20 cellular contexts compared by ENCODE assay signal in genomic region chr17:32803544-32803943, GRCh38.
DNase-seq lines count a peak whose midpoint lies in the region; ATAC-seq, FAIRE-seq and TF ChIP-seq lines count a peak whose summit lies in the region.
"Had no signal": no experiment of that assay in that cellular context is flagged by ENCODE, and none has a peak within 500 bp of the region (broad histone marks: within the 10 kb centered on the region; RNA-seq: fewer than 3 reads in every experiment).

No MANE protein-coding gene starts in this region.

- peak overlapping the region; percentile 44 for H3K27ac ChIP-seq in RWPE2 (ENCODE audit: poor library complexity, severe bottlenecking)
- H3K27ac ChIP-seq in endothelial cell of umbilical vein (ENCODE audit: insufficient read depth, low read depth, low read length) = peak overlapping the region; percentile 63
- no peak overlapping the region for H3K27ac ChIP-seq in heart left ventricle
- H3K27ac ChIP-seq: HL-60, SJCRH30 had no signal

- H3K9me3 ChIP-seq in RWPE2 (ENCODE audit: severe bottlenecking) (no peaks in the 10 kb centered on the region), endothelial cell of umbilical vein (replicated peaks; ENCODE audit: control insufficient read depth, insufficient read depth, low read length) (no peaks in the 10 kb centered on the region), heart left ventricle (no peaks in the 10 kb centered on the region)
- H3K9me3 ChIP-seq: BE2C, SJCRH30 had no signal

- H3K79me2 ChIP-seq in endothelial cell of umbilical vein (ENCODE audit: control insufficient read depth, insufficient read depth, low read length) = peaks cover 9% of the 10 kb centered on the region

- 0 out of 2 replicates have a peak, but pooled peaks cover 5% of the 10 kb centered on the region for H3K36me3 ChIP-seq in RWPE2 (ENCODE audit: low read depth)
- H3K36me3 ChIP-seq in endothelial cell of umbilical vein (ENCODE audit: control insufficient read depth in 2 of 2, extremely low read depth in 1 of 2, insufficient read depth in 2 of 2, low read length in 2 of 2) = no peaks in the 10 kb centered on the region
- H3K36me3 ChIP-seq in heart left ventricle = no peaks in the 10 kb centered on the region
- H3K36me3 ChIP-seq: BE2C, SJCRH30 had no signal

- POLR2A ChIA-PET in endothelial cell of umbilical vein (lab: Charles Lee) = no interaction called here

- H3K27me3 ChIP-seq in RWPE2 (ENCODE audit: insufficient read depth, poor library complexity, severe bottlenecking) (no peaks in the 10 kb centered on the region), endothelial cell of umbilical vein (ENCODE audit: control insufficient read depth in 2 of 2, insufficient read depth in 2 of 2, low read length in 2 of 2) (no peaks in the 10 kb centered on the region), heart left ventricle (no peaks in the 10 kb centered on the region)
- H3K27me3 ChIP-seq: BE2C had no signal

- peak overlapping the region; percentile 8 for H3K9ac ChIP-seq in endothelial cell of umbilical vein (replicated peaks; ENCODE audit: extremely low read depth, insufficient read depth, low read length)

- CTCF ChIA-PET in endothelial cell of umbilical vein (lab: Charles Lee) = interaction anchor here (0.5 to 1.9 kb wide), 11 partner anchors 9 to 194 kb away, joined by 3 to 25 read pairs (median 4); partner anchors contain the start of gene MYO1D

- FAIRE-seq in endothelial cell of umbilical vein (lab: Jason Lieb, UNC) = peak; percentile 72
- FAIRE-seq: HTR-8/SVneo had no signal

- H3K4me3 ChIP-seq in RWPE2 (ENCODE audit: severe bottlenecking) = no peak overlapping the region
- no peak overlapping the region for H3K4me3 ChIP-seq in endothelial cell of umbilical vein (replicated peaks in 1 of 3; ENCODE audit: insufficient read depth in 1 of 3, low read depth in 1 of 3, low read length in 3 of 3)
- no peak overlapping the region for H3K4me3 ChIP-seq in foreskin fibroblast (ENCODE audit: low read depth in 1 of 2, low read length in 2 of 2)
- no peak overlapping the region for H3K4me3 ChIP-seq in heart left ventricle
- H3K4me3 ChIP-seq: SJCRH30 had no signal

- H3K9me1 ChIP-seq in endothelial cell of umbilical vein (replicated peaks; ENCODE audit: control insufficient read depth, extremely low read depth, insufficient read depth, low read length) = no peaks in the 10 kb centered on the region

- TF ChIP-seq POLR2A in endothelial cell of umbilical vein (IDR thresholded peaks at IDR 0.05; ENCODE audit: low read depth, low read length) = no peak
- TF ChIP-seq POLR2A in heart left ventricle (IDR thresholded peaks at IDR 0.05) = no peak

- dilution Hi-C loops in endothelial cell of umbilical vein (cut with MboI; ENCODE audit: extremely low pct_ligation_motif_present, low sequenced_read_pairs) = no loop called here

- no TSS peak for BruUV-seq in endothelial cell of umbilical vein (replicated peaks; lab: Mats Ljungman, UMichigan)

- TF ChIP-seq CTCF in RWPE2 (IDR thresholded peaks at IDR 0.05; ENCODE audit: poor library complexity, severe bottlenecking) = no peak
- TF ChIP-seq CTCF in endothelial cell of umbilical vein (IDR thresholded peaks at IDR 0.05; ENCODE audit: extremely low read depth in 1 of 2, insufficient read depth in 1 of 2, low read depth in 1 of 2, low read length in 2 of 2) = no peak
- no peak for TF ChIP-seq CTCF in foreskin fibroblast (IDR thresholded peaks at IDR 0.05; ENCODE audit: low read depth, low read length)
- no peak for TF ChIP-seq CTCF in heart left ventricle (IDR thresholded peaks at IDR 0.05)

- 65 to 83% (median 75%) methylated on average over 2 of the region's 2 CpGs for WGBS in heart left ventricle, 4 donors

- H3K4me2 ChIP-seq in endothelial cell of umbilical vein (ENCODE audit: insufficient read depth, low read length) = peak overlapping the region; percentile 4

- H3K4me1 ChIP-seq in RWPE2 (ENCODE audit: insufficient read depth, poor library complexity, severe bottlenecking) = peaks cover 48% of the 10 kb centered on the region
- H3K4me1 ChIP-seq in endothelial cell of umbilical vein (ENCODE audit: control insufficient read depth, extremely low read depth, insufficient read depth, low read length) = peaks cover 84% of the 10 kb centered on the region
- H3K4me1 ChIP-seq in heart left ventricle = peaks cover 0 to 31% (median 0%) of the 10 kb centered on the region in 12 donors
- H3K4me1 ChIP-seq: BE2C, SJCRH30 had no signal

- ATAC-seq in RWPE2 (ENCODE audit: low read depth) (no peak), heart left ventricle (no peak), GM18858 (IDR thresholded peaks at IDR 0.05; ENCODE audit: unreplicated experiment) (no peak)

- intact Hi-C loops in endothelial cell of umbilical vein (cut with micrococcal nuclease) (loop anchor here (1.0 kb wide), 2 partner anchors 8 to 74 kb away; partner anchors contain the start of gene MYO1D), heart left ventricle (cut with DNase I) (no loop called here)

- H2AFZ ChIP-seq in endothelial cell of umbilical vein (ENCODE audit: low read depth, low read length) = no peak overlapping the region

- no peaks in the 10 kb centered on the region for H4K20me1 ChIP-seq in endothelial cell of umbilical vein (replicated peaks; ENCODE audit: control insufficient read depth, extremely low read depth, insufficient read depth, low read length)

- DNase-seq in AML-193 (lab: John Stamatoyannopoulos, UW) (peak; percentile 22 to 25), RWPE2 (ENCODE audit: low spot score) (no peak), endothelial cell of umbilical vein (ENCODE audit: low read depth, low spot score) (peak; percentile 89), foreskin fibroblast (peak; percentile 19 to 64), heart left ventricle (no peak), NCI-H1417 treated with DMSO at 0.1 percent for 48 hours (lab: John Stamatoyannopoulos, UW) (no peak)
- DNase-seq: ACHN; BE2C; Calu3; CD4-positive, alpha-beta T cell; KBM-7; NCI-H1436; NCI-H2029; NCI-H2171; NCI-H748 treated with DMSO at 0.1 percent for 48 hours; RPMI8226; SJCRH30 had no signal

TF ChIP-seq in endothelial cell of umbilical vein, 7 proteins besides CTCF, POLR2A, EP300 and RAD21:
- TF ChIP-seq FOS (IDR thresholded peaks at IDR 0.05; ENCODE audit: borderline replicate concordance, insufficient read depth, low read length) = peak; percentile 22
- no peak for TF ChIP-seq MYC (IDR thresholded peaks at IDR 0.05; ENCODE audit: low read depth, low read length)
- TF ChIP-seq EZH2 (IDR thresholded peaks at IDR 0.05; ENCODE audit: borderline replicate concordance, low read depth, low read length, severe bottlenecking) = no peak
- TF ChIP-seq MAX (IDR thresholded peaks at IDR 0.05; ENCODE audit: insufficient read depth, insufficient read length) = no peak
- no peak for TF ChIP-seq GATA2 (IDR thresholded peaks at IDR 0.05; ENCODE audit: insufficient read depth, insufficient read length, low read depth, low read length)
- TF ChIP-seq POLR2AphosphoS5 (IDR thresholded peaks at IDR 0.05; ENCODE audit: insufficient read depth, low read depth, low read length) = no peak
- TF ChIP-seq JUN (IDR thresholded peaks at IDR 0.05; ENCODE audit: borderline replicate concordance, insufficient read depth, insufficient read length, low read depth) = peak; percentile 82

Comparison
In these comparisons a context has a peak if more than half of its experiments do, and no peak if none do; other contexts are left out.
1. DNase-seq: peak in AML-193 (2 of 2), endothelial cell of umbilical vein (single experiment) and foreskin fibroblast (2 of 2); none in RWPE2 (single experiment), heart left ventricle (0 of 5) and NCI-H1417 treated with DMSO at 0.1 percent for 48 hours (single experiment).
2. H3K27ac ChIP-seq: peak in RWPE2 (single experiment) and endothelial cell of umbilical vein (single experiment); none in heart left ventricle (0 of 12).